ENCODE assay signal across 18 cellular contexts in the genomic region with DNA sequence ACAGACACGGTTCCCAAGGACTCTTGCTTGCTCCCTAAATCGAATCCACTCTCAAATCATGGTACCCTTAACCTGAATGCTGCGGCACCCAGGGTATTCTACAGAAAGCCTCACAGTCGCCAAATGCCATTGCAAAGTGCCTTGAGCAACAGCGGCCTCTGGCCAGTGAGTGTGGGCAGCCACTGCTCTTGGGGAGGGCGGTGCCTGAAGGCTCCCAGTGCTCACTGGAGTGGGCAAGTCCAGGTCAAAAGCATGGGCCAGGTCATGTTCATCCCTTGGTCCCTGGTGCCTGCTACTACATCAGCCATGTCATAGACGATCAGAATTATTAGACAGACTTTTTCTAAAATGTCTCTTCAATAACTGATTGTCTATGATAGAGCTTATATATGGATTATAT.
"Had no signal": no experiment of that assay in that cellular context is flagged by ENCODE, and none has a peak within 500 bp of the region (broad histone marks: within the 10 kb centered on the region; RNA-seq: fewer than 3 reads in every experiment).

No MANE protein-coding gene starts in this region.

- H3K4me2 ChIP-seq: hepatocyte had no signal

- H3K9me3 ChIP-seq: sigmoid colon, testis, tibial nerve had no signal

- H3K4me1 ChIP-seq: sigmoid colon, testis, tibial nerve had no signal

- H3K36me3 Mint-ChIP-seq: naive B cell; stimulated activated naive B cell treated with anti-CD40 and anti-IgM and Interleukin-4, amounts not matched to agents 10 μg/mL and 1 μg/mL and 100 μg/mL, for 72 hours had no signal

- H3K79me2 ChIP-seq: hepatocyte had no signal

- H3K27me3 ChIP-seq: sigmoid colon, testis, tibial nerve had no signal

- DNase-seq: erythroblast; foreskin melanocyte; left colon; left ventricle myocardium superior; mesenchymal stem cell; naive B cell; sigmoid colon; stimulated activated CD4-positive, alpha-beta T cell treated with anti-CD3 and anti-CD28 coated beads, Interleukin-2, amount 100 ng/mL, for 24 hours; stimulated activated CD4-positive, alpha-beta T cell treated with anti-CD3 and anti-CD28 coated beads, Interleukin-4, amount 100 ng/mL, for 4 hours; stimulated activated naive B cell treated with anti-CD40 and anti-IgM and Interleukin-4, amounts not matched to agents 10 μg/mL and 1 μg/mL and 100 μg/mL, for 72 hours; testis had no signal

- H3K4me3 ChIP-seq: hepatocyte, lung, sigmoid colon, skin epidermis, testis, tibial nerve had no signal

- H2AFZ ChIP-seq: hepatocyte had no signal

- H3K4me3 Mint-ChIP-seq: dendritic cell treated with granulocyte-macrophage colony-stimulating factor and Interleukin-4, amounts not matched to agents 40 ng/mL and 50 ng/mL, for 4 days; naive B cell; nephron; stimulated activated naive B cell treated with anti-CD40 and anti-IgM and Interleukin-4, amounts not matched to agents 10 μg/mL and 1 μg/mL and 100 μg/mL, for 72 hours; stimulated activated naive CD8-positive, alpha-beta T cell treated with anti-CD3 and anti-CD28 coated beads, Interleukin-15, amount 100 ng/mL, for 72 hours had no signal

- H3K27ac ChIP-seq: hepatocyte, sigmoid colon, skin epidermis, testis, tibial nerve had no signal

- H3K27ac Mint-ChIP-seq: dendritic cell treated with granulocyte-macrophage colony-stimulating factor and Interleukin-4, amounts not matched to agents 40 ng/mL and 50 ng/mL, for 4 days; naive B cell; nephron; stimulated activated naive B cell treated with anti-CD40 and anti-IgM and Interleukin-4, amounts not matched to agents 10 μg/mL and 1 μg/mL and 100 μg/mL, for 72 hours; stimulated activated naive CD8-positive, alpha-beta T cell treated with anti-CD3 and anti-CD28 coated beads, Interleukin-15, amount 100 ng/mL, for 72 hours had no signal

- H3K4me1 Mint-ChIP-seq: naive B cell; stimulated activated naive B cell treated with anti-CD40 and anti-IgM and Interleukin-4, amounts not matched to agents 10 μg/mL and 1 μg/mL and 100 μg/mL, for 72 hours; stimulated activated naive CD8-positive, alpha-beta T cell treated with anti-CD3 and anti-CD28 coated beads, Interleukin-15, amount 100 ng/mL, for 72 hours had no signal

- H3K27me3 Mint-ChIP-seq: dendritic cell treated with granulocyte-macrophage colony-stimulating factor and Interleukin-4, amounts not matched to agents 40 ng/mL and 50 ng/mL, for 4 days; stimulated activated naive B cell treated with anti-CD40 and anti-IgM and Interleukin-4, amounts not matched to agents 10 μg/mL and 1 μg/mL and 100 μg/mL, for 72 hours; stimulated activated naive CD8-positive, alpha-beta T cell treated with anti-CD3 and anti-CD28 coated beads, Interleukin-15, amount 100 ng/mL, for 72 hours had no signal

- H3K36me3 ChIP-seq: sigmoid colon, tibial nerve had no signal
